ENCODE assay signal across 8 cellular contexts in the genomic region with DNA sequence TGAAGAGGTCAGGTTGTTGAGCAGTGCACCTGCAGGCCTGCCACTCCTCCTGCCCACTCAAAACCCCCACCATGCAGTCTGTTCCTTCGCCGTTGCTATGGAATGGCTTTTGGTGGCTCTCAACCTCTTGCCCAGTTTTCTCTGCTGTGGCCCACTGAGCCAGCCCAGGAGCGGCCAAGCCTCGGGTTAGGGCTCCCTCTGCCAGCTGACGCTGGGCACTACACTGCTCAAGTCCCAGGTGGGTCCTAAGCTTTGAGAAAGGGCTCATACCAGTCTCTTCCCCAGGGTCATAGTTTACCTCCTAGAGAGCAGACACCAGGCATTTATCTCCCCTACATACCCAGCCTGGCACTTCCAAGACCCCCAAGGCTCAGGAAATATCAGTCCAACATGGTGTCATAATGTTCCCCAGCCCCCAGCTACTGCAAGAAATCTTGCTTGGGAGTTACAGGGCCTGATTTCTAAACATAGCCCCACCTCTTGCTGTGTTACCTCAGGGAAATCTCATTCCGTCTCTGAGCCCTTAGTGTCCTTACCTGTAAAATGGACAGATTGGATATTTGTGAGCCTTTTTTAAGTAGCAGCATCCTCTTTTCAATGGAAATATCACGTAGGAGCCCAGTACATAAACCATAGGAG. TPM values are rescaled to one million over a fixed set of nuclear protein-coding genes. Genes with fewer than 3 reads are reported as not detected.
DNase-seq lines count a peak whose midpoint lies in the region; ATAC-seq and TF ChIP-seq lines count a peak whose summit lies in the region.

No MANE protein-coding gene starts in this region.

- no peak overlapping the region for H3K27ac ChIP-seq in GM23338 (ENCODE audit: low read depth)
- H3K27ac ChIP-seq in osteoblast (ENCODE audit: low read depth, low read length): no peak overlapping the region

- H3K36me3 ChIP-seq in GM23338 (ENCODE audit: insufficient read depth): no peaks in the 10 kb centered on the region
- H3K36me3 ChIP-seq in osteoblast (ENCODE audit: insufficient read depth, low read length): no peaks in the 10 kb centered on the region

- H2AFZ ChIP-seq in GM23338 (no peak overlapping the region), osteoblast (ENCODE audit: low read length) (no peak overlapping the region)

- peaks cover 4% of the 10 kb centered on the region; the same call in 1 of the 3 replicates for H3K4me1 Mint-ChIP-seq in GM23338

- H3K79me2 ChIP-seq in GM23338 (replicated peaks; ENCODE audit: insufficient read depth) (no peaks in the 10 kb centered on the region), osteoblast (ENCODE audit: insufficient read depth, low read length) (no peaks in the 10 kb centered on the region)

- no peaks in the 10 kb centered on the region; the same call in 2 of the 3 replicates for H3K9me3 Mint-ChIP-seq in GM23338

- DNase-seq in DMS153 treated with DMSO at 0.1 percent for 48 hours (lab: John Stamatoyannopoulos, UW; ENCODE audit: unreplicated experiment) (peak; percentile 25), DMS153 (lab: John Stamatoyannopoulos, UW) (no peak), GM23338 (ENCODE audit: low spot score) (peak; percentile 79), NCI-H128 (lab: John Stamatoyannopoulos, UW; ENCODE audit: unreplicated experiment) (peak; percentile 56), fibroblast of the conjunctiva (ENCODE audit: low read depth) (peak; percentile 40), osteoblast (ENCODE audit: insufficient read length, low spot score, missing footprints) (peak; percentile 99)
- peak; percentile 24 to 41 for DNase-seq in activated CD4-positive, alpha-beta T cell treated with anti-CD3 and anti-CD28 coated beads, Interleukin-2, amount 50 U/mL, for 48 hours

- no peak overlapping the region for H3K4me3 Mint-ChIP-seq in GM23338

- no peaks in the 10 kb centered on the region for H3K4me1 ChIP-seq in GM23338 (ENCODE audit: insufficient read depth)
- H3K4me1 ChIP-seq in osteoblast (ENCODE audit: insufficient read depth, low read length): no peaks in the 10 kb centered on the region

- no peaks in the 10 kb centered on the region for H3F3A ChIP-seq in GM23338 (replicated peaks; ENCODE audit: low read depth)

- H3K36me3 Mint-ChIP-seq in GM23338 (ENCODE audit: low read depth): no peaks in the 10 kb centered on the region

- H4K20me1 ChIP-seq in GM23338 (replicated peaks; ENCODE audit: insufficient read depth): no peaks in the 10 kb centered on the region
- H4K20me1 ChIP-seq in osteoblast (ENCODE audit: insufficient read depth, low read length): no peaks in the 10 kb centered on the region

- no peaks in the 10 kb centered on the region for H3K9me3 ChIP-seq in osteoblast (ENCODE audit: low read depth, low read length)

- H3K27me3 ChIP-seq in GM23338 (ENCODE audit: insufficient read depth) (no peaks in the 10 kb centered on the region), osteoblast (ENCODE audit: insufficient read depth, low read length) (no peaks in the 10 kb centered on the region)

- H3K27ac Mint-ChIP-seq in GM23338: no peak overlapping the region

- H3K4me2 ChIP-seq in GM23338 (no peak overlapping the region), osteoblast (ENCODE audit: insufficient read depth, low read length) (no peak overlapping the region)

- ATAC-seq in GM23338 (peak; percentile 88), HG03135 (IDR thresholded peaks at IDR 0.05; ENCODE audit: unreplicated experiment) (no peak)

- no peaks in the 10 kb centered on the region for H3K27me3 Mint-ChIP-seq in GM23338 (ENCODE audit: insufficient read depth, low read depth, poor library complexity)

- H3K9me2 ChIP-seq in GM23338 (ENCODE audit: insufficient read depth): no peaks in the 10 kb centered on the region

- H3K4me3 ChIP-seq in GM23338 (no peak overlapping the region), osteoblast (ENCODE audit: insufficient read depth, low read length) (no peak overlapping the region)

- peak; percentile 72 to 87 for TF ChIP-seq CTCF in GM23338 (conservative IDR thresholded peaks at IDR 0.05; ENCODE audit: low read depth in 2 of 2)
- peak; percentile 78 for TF ChIP-seq CTCF in osteoblast (IDR thresholded peaks at IDR 0.05; ENCODE audit: extremely low read depth, low read depth, low read length)

TF ChIP-seq in GM23338, 12 proteins besides CTCF, POLR2A, EP300 and RAD21:
- TF ChIP-seq EZH2phosphoT487 (IDR thresholded peaks at IDR 0.05; ENCODE audit: unreplicated experiment): no peak
TF ChIP-seq in GM23338: peak in this region for 0.

RNA-seq across cellular contexts. Expression of gene TSPAN11, which starts 59.4 kb away (rescaled TPM):
- total RNA-seq in GM23338 (2014; rRNA removed; shearing (Covaris generic)): 3.6 and 6.0 TPM in 2 replicates
- 1.1 and 2.1 TPM in 2 replicates for polyA plus RNA-seq in GM23338 (2016; fragmentation: Nextera tagmentation; extraction: Ambion mirVana)
- 5.4 and 10.0 TPM in 2 replicates for total RNA-seq in osteoblast
